1 cellular context compared by ENCODE assay signal in the genomic region with DNA sequence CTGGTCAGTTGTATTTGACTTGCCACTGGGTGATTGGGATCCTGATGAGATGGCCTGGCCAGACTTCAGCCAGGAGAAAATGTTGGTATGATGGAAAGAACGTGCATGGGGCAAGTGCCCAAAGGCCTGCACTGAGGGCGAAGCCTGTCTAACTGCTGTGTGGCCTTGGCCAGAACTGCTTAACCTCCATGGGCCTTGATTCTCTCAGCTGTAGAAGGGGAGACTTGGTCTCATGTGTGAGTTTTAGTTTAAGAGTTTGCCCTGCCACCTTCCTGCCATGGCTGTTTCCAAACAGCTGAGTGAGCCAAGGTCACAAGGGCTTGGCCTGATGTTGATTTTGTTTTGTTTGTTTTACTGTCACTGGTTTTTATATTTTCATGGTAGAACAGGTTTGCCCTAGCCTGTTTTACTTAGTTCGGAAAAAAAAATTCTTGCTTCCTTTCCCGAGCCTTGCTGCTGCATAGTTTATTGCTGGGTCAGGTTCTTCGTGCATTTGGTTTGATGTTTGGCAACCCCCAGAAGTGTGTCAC.
TF ChIP-seq lines count a peak whose summit lies in the region.

No MANE protein-coding gene starts in this region.

TF ChIP-seq in HepG2, 621 proteins besides CTCF, POLR2A, EP300 and RAD21 (continued from another document and continues in another):
- TF ChIP-seq, protein P1, sequence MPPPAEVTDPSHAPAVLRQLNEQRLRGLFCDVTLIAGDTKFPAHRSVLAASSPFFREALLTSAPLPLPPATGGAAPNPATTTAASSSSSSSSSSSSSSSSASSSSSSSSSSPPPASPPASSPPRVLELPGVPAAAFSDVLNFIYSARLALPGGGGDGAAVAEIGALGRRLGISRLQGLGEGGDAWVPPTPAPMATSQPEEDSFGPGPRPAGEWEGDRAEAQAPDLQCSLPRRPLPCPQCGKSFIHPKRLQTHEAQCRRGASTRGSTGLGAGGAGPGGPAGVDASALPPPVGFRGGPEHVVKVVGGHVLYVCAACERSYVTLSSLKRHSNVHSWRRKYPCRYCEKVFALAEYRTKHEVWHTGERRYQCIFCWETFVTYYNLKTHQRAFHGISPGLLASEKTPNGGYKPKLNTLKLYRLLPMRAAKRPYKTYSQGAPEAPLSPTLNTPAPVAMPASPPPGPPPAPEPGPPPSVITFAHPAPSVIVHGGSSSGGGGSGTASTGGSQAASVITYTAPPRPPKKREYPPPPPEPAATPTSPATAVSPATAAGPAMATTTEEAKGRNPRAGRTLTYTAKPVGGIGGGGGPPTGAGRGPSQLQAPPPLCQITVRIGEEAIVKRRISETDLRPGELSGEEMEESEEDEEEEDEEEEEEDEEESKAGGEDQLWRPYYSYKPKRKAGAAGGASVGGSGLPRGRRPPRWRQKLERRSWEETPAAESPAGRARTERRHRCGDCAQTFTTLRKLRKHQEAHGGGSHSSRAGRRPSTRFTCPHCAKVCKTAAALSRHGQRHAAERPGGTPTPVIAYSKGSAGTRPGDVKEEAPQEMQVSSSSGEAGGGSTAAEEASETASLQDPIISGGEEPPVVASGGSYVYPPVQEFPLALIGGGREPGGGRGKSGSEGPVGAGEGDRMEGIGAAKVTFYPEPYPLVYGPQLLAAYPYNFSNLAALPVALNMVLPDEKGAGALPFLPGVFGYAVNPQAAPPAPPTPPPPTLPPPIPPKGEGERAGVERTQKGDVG (CRISPR knock-in tag; IDR thresholded peaks at IDR 0.05; ENCODE audit: borderline replicate concordance) = no peak
- TF ChIP-seq MIER2 (CRISPR knock-in tag; IDR thresholded peaks at IDR 0.05) = 0 out of 2 replicates have a peak, but pooled peaks have one; percentile 18
- no peak for TF ChIP-seq LCORL (IDR thresholded peaks at IDR 0.05)
- TF ChIP-seq LCORL (CRISPR knock-in tag; IDR thresholded peaks at IDR 0.05) = peak; percentile 85
- no peak for TF ChIP-seq MAF1 (CRISPR knock-in tag; IDR thresholded peaks at IDR 0.05; ENCODE audit: borderline replicate concordance)
- no peak; the same call in 1 of the 2 replicates for TF ChIP-seq HOXA5 (CRISPR knock-in tag; IDR thresholded peaks at IDR 0.05)
- no peak for TF ChIP-seq DNMT3B (CRISPR knock-in tag; conservative IDR thresholded peaks at IDR 0.05)
- TF ChIP-seq, protein P2, sequence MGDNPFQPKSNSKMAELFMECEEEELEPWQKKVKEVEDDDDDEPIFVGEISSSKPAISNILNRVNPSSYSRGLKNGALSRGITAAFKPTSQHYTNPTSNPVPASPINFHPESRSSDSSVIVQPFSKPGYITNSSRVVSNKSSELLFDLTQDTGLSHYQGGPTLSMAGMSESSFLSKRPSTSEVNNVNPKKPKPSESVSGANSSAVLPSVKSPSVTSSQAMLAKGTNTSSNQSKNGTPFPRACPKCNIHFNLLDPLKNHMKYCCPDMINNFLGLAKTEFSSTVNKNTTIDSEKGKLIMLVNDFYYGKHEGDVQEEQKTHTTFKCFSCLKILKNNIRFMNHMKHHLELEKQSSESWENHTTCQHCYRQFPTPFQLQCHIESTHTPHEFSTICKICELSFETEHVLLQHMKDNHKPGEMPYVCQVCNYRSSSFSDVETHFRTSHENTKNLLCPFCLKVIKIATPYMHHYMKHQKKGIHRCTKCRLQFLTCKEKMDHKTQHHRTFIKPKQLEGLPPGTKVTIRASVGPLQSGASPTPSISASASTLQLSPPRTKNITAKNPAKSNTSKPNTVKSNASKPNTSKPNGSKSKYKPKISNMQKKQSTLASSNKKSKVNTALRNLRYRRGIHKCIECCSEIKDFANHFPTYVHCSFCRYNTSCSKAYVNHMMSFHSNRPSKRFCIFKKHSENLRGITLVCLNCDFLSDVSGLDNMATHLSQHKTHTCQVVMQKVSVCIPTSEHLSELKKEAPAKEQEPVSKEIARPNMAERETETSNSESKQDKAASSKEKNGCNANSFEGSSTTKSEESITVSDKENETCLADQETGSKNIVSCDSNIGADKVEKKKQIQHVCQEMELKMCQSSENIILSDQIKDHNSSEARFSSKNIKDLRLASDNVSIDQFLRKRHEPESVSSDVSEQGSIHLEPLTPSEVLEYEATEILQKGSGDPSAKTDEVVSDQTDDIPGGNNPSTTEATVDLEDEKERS (CRISPR knock-in tag; IDR thresholded peaks at IDR 0.05) = no peak
- TF ChIP-seq, protein P3, sequence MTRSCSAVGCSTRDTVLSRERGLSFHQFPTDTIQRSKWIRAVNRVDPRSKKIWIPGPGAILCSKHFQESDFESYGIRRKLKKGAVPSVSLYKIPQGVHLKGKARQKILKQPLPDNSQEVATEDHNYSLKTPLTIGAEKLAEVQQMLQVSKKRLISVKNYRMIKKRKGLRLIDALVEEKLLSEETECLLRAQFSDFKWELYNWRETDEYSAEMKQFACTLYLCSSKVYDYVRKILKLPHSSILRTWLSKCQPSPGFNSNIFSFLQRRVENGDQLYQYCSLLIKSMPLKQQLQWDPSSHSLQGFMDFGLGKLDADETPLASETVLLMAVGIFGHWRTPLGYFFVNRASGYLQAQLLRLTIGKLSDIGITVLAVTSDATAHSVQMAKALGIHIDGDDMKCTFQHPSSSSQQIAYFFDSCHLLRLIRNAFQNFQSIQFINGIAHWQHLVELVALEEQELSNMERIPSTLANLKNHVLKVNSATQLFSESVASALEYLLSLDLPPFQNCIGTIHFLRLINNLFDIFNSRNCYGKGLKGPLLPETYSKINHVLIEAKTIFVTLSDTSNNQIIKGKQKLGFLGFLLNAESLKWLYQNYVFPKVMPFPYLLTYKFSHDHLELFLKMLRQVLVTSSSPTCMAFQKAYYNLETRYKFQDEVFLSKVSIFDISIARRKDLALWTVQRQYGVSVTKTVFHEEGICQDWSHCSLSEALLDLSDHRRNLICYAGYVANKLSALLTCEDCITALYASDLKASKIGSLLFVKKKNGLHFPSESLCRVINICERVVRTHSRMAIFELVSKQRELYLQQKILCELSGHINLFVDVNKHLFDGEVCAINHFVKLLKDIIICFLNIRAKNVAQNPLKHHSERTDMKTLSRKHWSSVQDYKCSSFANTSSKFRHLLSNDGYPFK (CRISPR knock-in tag; IDR thresholded peaks at IDR 0.05; ENCODE audit: borderline replicate concordance) = peak; percentile 94
- TF ChIP-seq, protein P4, sequence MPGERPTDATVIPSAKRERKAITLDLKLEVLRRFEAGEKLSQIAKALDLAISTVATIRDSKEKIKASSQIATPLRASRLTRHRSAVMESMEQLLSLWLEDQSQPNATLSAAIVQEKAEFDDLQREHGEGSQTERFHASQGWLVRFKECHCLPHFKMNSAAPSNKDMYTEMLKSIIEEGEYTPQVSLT (CRISPR knock-in tag; IDR thresholded peaks at IDR 0.05; ENCODE audit: borderline replicate concordance, low read depth) = no peak
- TF ChIP-seq TCF7L2 (IDR thresholded peaks at IDR 0.05; ENCODE audit: low read depth, low read length) = no peak
- TF ChIP-seq, protein P5, sequence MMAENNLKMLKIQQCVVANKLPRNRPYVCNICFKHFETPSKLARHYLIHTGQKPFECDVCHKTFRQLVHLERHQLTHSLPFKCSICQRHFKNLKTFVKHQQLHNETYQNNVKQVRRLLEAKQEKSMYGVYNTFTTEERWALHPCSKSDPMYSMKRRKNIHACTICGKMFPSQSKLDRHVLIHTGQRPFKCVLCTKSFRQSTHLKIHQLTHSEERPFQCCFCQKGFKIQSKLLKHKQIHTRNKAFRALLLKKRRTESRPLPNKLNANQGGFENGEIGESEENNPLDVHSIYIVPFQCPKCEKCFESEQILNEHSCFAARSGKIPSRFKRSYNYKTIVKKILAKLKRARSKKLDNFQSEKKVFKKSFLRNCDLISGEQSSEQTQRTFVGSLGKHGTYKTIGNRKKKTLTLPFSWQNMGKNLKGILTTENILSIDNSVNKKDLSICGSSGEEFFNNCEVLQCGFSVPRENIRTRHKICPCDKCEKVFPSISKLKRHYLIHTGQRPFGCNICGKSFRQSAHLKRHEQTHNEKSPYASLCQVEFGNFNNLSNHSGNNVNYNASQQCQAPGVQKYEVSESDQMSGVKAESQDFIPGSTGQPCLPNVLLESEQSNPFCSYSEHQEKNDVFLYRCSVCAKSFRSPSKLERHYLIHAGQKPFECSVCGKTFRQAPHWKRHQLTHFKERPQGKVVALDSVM (CRISPR knock-in tag; IDR thresholded peaks at IDR 0.05) = no peak
- TF ChIP-seq ZNF263 (CRISPR knock-in tag; IDR thresholded peaks at IDR 0.05) = no peak
- no peak for TF ChIP-seq ZNF709 (CRISPR knock-in tag; IDR thresholded peaks at IDR 0.05)
- TF ChIP-seq HMG20A (CRISPR knock-in tag; IDR thresholded peaks at IDR 0.05; ENCODE audit: borderline replicate concordance) = peak; percentile 81
- TF ChIP-seq ZSCAN21 (CRISPR knock-in tag; IDR thresholded peaks at IDR 0.05; ENCODE audit: borderline replicate concordance) = no peak; the same call in 1 of the 2 replicates
- TF ChIP-seq MBNL3 (CRISPR knock-in tag; conservative IDR thresholded peaks at IDR 0.05) = no peak
- TF ChIP-seq CENPX (CRISPR knock-in tag; IDR thresholded peaks at IDR 0.05) = no peak
- TF ChIP-seq REXO4 (CRISPR knock-in tag; IDR thresholded peaks at IDR 0.05; ENCODE audit: borderline replicate concordance) = no peak
- TF ChIP-seq, protein P6, sequence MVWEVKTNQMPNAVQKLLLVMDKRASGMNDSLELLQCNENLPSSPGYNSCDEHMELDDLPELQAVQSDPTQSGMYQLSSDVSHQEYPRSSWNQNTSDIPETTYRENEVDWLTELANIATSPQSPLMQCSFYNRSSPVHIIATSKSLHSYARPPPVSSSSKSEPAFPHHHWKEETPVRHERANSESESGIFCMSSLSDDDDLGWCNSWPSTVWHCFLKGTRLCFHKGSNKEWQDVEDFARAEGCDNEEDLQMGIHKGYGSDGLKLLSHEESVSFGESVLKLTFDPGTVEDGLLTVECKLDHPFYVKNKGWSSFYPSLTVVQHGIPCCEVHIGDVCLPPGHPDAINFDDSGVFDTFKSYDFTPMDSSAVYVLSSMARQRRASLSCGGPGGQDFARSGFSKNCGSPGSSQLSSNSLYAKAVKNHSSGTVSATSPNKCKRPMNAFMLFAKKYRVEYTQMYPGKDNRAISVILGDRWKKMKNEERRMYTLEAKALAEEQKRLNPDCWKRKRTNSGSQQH (CRISPR knock-in tag; IDR thresholded peaks at IDR 0.05; ENCODE audit: low read depth) = no peak
- no peak for TF ChIP-seq ZNF672 (CRISPR knock-in tag; IDR thresholded peaks at IDR 0.05)
- TF ChIP-seq ZNF567 (CRISPR knock-in tag; IDR thresholded peaks at IDR 0.05; ENCODE audit: borderline replicate concordance) = peak; percentile 74; the same call in 1 of the 2 replicates
- no peak for TF ChIP-seq SP1 (IDR thresholded peaks at IDR 0.05)
- no peak for TF ChIP-seq SP1 (CRISPR knock-in tag; IDR thresholded peaks at IDR 0.05)
- no peak for TF ChIP-seq SNAI1 (CRISPR knock-in tag; IDR thresholded peaks at IDR 0.05; ENCODE audit: borderline replicate concordance)
- TF ChIP-seq ZC3H4 (CRISPR knock-in tag; IDR thresholded peaks at IDR 0.05; ENCODE audit: borderline replicate concordance) = no peak
- no peak for TF ChIP-seq ZFP36 (IDR thresholded peaks at IDR 0.05; ENCODE audit: borderline replicate concordance, low read depth, low read length, partially characterized antibody)
- TF ChIP-seq ATM (IDR thresholded peaks at IDR 0.05; ENCODE audit: borderline replicate concordance) = no peak
- TF ChIP-seq, protein P7, sequence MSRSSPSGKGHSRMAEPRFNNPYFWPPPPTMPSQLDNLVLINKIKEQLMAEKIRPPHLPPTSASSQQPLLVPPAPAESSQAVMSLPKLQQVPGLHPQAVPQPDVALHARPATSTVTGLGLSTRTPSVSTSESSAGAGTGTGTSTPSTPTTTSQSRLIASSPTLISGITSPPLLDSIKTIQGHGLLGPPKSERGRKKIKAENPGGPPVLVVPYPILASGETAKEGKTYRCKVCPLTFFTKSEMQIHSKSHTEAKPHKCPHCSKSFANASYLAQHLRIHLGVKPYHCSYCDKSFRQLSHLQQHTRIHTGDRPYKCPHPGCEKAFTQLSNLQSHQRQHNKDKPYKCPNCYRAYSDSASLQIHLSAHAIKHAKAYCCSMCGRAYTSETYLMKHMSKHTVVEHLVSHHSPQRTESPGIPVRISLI (CRISPR knock-in tag; IDR thresholded peaks at IDR 0.05; ENCODE audit: borderline replicate concordance) = peak; percentile 80
- no peak for TF ChIP-seq KDM6A (CRISPR knock-in tag; IDR thresholded peaks at IDR 0.05; ENCODE audit: low read depth)
- TF ChIP-seq KMT2B (CRISPR knock-in tag; IDR thresholded peaks at IDR 0.05) = no peak
- no peak for TF ChIP-seq STAT5B (CRISPR knock-in tag; IDR thresholded peaks at IDR 0.05)
- TF ChIP-seq GATAD1 (CRISPR knock-in tag; IDR thresholded peaks at IDR 0.05) = peak; percentile 42; the same call in 1 of the 2 replicates
- no peak for TF ChIP-seq HNRNPUL1 (IDR thresholded peaks at IDR 0.05; ENCODE audit: low read depth, low read length)
- no peak for TF ChIP-seq ZNF607 (CRISPR knock-in tag; IDR thresholded peaks at IDR 0.05; ENCODE audit: borderline replicate concordance)
- TF ChIP-seq, protein P8, sequence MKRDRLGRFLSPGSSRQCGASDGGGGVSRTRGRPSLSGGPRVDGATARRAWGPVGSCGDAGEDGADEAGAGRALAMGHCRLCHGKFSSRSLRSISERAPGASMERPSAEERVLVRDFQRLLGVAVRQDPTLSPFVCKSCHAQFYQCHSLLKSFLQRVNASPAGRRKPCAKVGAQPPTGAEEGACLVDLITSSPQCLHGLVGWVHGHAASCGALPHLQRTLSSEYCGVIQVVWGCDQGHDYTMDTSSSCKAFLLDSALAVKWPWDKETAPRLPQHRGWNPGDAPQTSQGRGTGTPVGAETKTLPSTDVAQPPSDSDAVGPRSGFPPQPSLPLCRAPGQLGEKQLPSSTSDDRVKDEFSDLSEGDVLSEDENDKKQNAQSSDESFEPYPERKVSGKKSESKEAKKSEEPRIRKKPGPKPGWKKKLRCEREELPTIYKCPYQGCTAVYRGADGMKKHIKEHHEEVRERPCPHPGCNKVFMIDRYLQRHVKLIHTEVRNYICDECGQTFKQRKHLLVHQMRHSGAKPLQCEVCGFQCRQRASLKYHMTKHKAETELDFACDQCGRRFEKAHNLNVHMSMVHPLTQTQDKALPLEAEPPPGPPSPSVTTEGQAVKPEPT (CRISPR knock-in tag; IDR thresholded peaks at IDR 0.05; ENCODE audit: low read depth) = no peak
- no peak for TF ChIP-seq ZNF530 (CRISPR knock-in tag; IDR thresholded peaks at IDR 0.05; ENCODE audit: low read depth)
- TF ChIP-seq, protein P9, sequence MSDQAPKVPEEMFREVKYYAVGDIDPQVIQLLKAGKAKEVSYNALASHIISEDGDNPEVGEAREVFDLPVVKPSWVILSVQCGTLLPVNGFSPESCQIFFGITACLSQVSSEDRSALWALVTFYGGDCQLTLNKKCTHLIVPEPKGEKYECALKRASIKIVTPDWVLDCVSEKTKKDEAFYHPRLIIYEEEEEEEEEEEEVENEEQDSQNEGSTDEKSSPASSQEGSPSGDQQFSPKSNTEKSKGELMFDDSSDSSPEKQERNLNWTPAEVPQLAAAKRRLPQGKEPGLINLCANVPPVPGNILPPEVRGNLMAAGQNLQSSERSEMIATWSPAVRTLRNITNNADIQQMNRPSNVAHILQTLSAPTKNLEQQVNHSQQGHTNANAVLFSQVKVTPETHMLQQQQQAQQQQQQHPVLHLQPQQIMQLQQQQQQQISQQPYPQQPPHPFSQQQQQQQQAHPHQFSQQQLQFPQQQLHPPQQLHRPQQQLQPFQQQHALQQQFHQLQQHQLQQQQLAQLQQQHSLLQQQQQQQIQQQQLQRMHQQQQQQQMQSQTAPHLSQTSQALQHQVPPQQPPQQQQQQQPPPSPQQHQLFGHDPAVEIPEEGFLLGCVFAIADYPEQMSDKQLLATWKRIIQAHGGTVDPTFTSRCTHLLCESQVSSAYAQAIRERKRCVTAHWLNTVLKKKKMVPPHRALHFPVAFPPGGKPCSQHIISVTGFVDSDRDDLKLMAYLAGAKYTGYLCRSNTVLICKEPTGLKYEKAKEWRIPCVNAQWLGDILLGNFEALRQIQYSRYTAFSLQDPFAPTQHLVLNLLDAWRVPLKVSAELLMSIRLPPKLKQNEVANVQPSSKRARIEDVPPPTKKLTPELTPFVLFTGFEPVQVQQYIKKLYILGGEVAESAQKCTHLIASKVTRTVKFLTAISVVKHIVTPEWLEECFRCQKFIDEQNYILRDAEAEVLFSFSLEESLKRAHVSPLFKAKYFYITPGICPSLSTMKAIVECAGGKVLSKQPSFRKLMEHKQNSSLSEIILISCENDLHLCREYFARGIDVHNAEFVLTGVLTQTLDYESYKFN (CRISPR knock-in tag; conservative IDR thresholded peaks at IDR 0.05) = peak; percentile 83
- TF ChIP-seq U2AF2 (IDR thresholded peaks at IDR 0.05; ENCODE audit: low read depth, low read length) = no peak
